In genomic region chr11:67391304-67392181, GRCh38 we compare ENCODE assay signal across 8 cellular contexts. TPM values are rescaled to one million over a fixed set of nuclear protein-coding genes. Genes with fewer than 3 reads are reported as not detected.
DNase-seq lines count a peak whose midpoint lies in the region; ATAC-seq and TF ChIP-seq lines count a peak whose summit lies in the region.

Gene RAD9A (plus strand): TSS chr11:67391986. CDS start chr11:67392045, 59 bp downstream.

- H3K27me3 ChIP-seq in Panc1 (ENCODE audit: control insufficient read depth, insufficient read depth, low read length) (no peaks in the 10 kb centered on the region), esophagus (ENCODE audit: control insufficient read depth in 1 of 2, insufficient read depth in 2 of 2, low read length in 2 of 2) (no peaks in the 10 kb centered on the region), muscle layer of duodenum (ENCODE audit: low read depth, low read length) (no peaks in the 10 kb centered on the region)

- peak within 1 kb of the TSS; percentile 95 for H3K4me3 Mint-ChIP-seq in activated T-cell treated with anti-CD3 and anti-CD28 coated beads, Interleukin-2, amount 50 U/mL, for 24 hours

- peak within 1 kb of the TSS; percentile 90 for H3K27ac Mint-ChIP-seq in activated T-cell treated with anti-CD3 and anti-CD28 coated beads, Interleukin-2, amount 50 U/mL, for 24 hours

- H3K27me3 Mint-ChIP-seq in activated T-cell treated with anti-CD3 and anti-CD28 coated beads, Interleukin-2, amount 50 U/mL, for 24 hours: no peaks in the 10 kb centered on the region

- H3K9me3 ChIP-seq in Panc1 (ENCODE audit: control insufficient read depth, insufficient read depth, low read depth, low read length): no peaks in the 10 kb centered on the region
- H3K9me3 ChIP-seq in esophagus (ENCODE audit: control insufficient read depth in 2 of 2, insufficient read depth in 1 of 2, low read depth in 1 of 2, low read length in 1 of 2): no peaks in the 10 kb centered on the region
- H3K9me3 ChIP-seq in muscle layer of duodenum (ENCODE audit: control insufficient read depth in 1 of 2, low read length in 2 of 2): no peaks in the 10 kb centered on the region

- WGBS in esophagus, 2 donors: 1% methylated on average over 64 to 75 of the region's 75 CpGs

- CTCF ChIA-PET in Panc1 (lab: Charles Lee): interaction anchor here (0.5 kb wide), 1 partner anchor 311 kb away, joined by 4 read pairs; no protein-coding TSS in a partner anchor

- peak within 1 kb of the TSS; percentile 87 to 100 for H3K4me3 ChIP-seq in Panc1 (ENCODE audit: low read depth in 2 of 2, low read length in 2 of 2)
- peak within 1 kb of the TSS; percentile 66 to 78 for H3K4me3 ChIP-seq in esophagus (ENCODE audit: low read depth in 1 of 2, low read length in 2 of 2)
- peak within 1 kb of the TSS; percentile 83 to 90 for H3K4me3 ChIP-seq in muscle layer of duodenum (ENCODE audit: low read depth in 1 of 2, low read length in 2 of 2)

- in situ Hi-C loops in KBM-7 (cut with MboI; ENCODE audit: low pct_unique_long_range_greater_than_20kb, low sequenced_read_pairs) (no loop called here), Panc1 (cut with HindIII; ENCODE audit: low pct_unique_long_range_greater_than_20kb, low sequenced_read_pairs) (no loop called here)

- TF ChIP-seq CTCF in Panc1 (IDR thresholded peaks at IDR 0.05): no peak

- H3K4me1 ChIP-seq in Panc1 (ENCODE audit: control insufficient read depth, insufficient read depth, low read length): peaks cover 12% of the 10 kb centered on the region
- peaks cover 0 to 12% of the 10 kb centered on the region in 2 donors for H3K4me1 ChIP-seq in esophagus (ENCODE audit: control insufficient read depth in 2 of 2, insufficient read depth in 2 of 2, low read length in 1 of 2)
- H3K4me1 ChIP-seq in muscle layer of duodenum (ENCODE audit: control insufficient read depth in 1 of 2, insufficient read depth in 2 of 2, low read length in 2 of 2): peaks cover 0 to 14% of the 10 kb centered on the region in 2 donors

- H3K27ac ChIP-seq in Panc1 (ENCODE audit: low read length) (peak within 1 kb of the TSS; percentile 88), esophagus (ENCODE audit: low read depth in 2 of 2, low read length in 1 of 2) (peak within 1 kb of the TSS; percentile 83 to 86), muscle layer of duodenum (ENCODE audit: low read length) (peak within 1 kb of the TSS; percentile 71)

- H3K36me3 Mint-ChIP-seq in activated T-cell treated with anti-CD3 and anti-CD28 coated beads, Interleukin-2, amount 50 U/mL, for 24 hours (ENCODE audit: low read depth): peaks cover 46% of the 10 kb centered on the region

- peak; percentile 61 for ATAC-seq in GM21528 (IDR thresholded peaks at IDR 0.05; ENCODE audit: low FRiP score, unreplicated experiment)
- ATAC-seq in Panc1: peak; percentile 83

- TSS peak; percentile 94 for BruUV-seq in Panc1 (replicated peaks; lab: Mats Ljungman, UMichigan)

- POLR2A ChIA-PET in Panc1 (lab: Charles Lee): interaction anchor here (0.6 kb wide), 1 partner anchor 270 kb away, joined by 3 read pairs; no protein-coding TSS in a partner anchor

- no peaks in the 10 kb centered on the region for H3K9me3 Mint-ChIP-seq in activated T-cell treated with anti-CD3 and anti-CD28 coated beads, Interleukin-2, amount 50 U/mL, for 24 hours

- H3K36me3 ChIP-seq in Panc1 (ENCODE audit: control insufficient read depth, insufficient read depth, low read length): no peaks in the 10 kb centered on the region; the same call in 1 of the 2 replicates
- H3K36me3 ChIP-seq in esophagus (ENCODE audit: control insufficient read depth in 2 of 2, insufficient read depth in 2 of 2, low read length in 1 of 2): peaks cover 0 to 15% of the 10 kb centered on the region in 2 donors
- peaks cover 0 to 17% of the 10 kb centered on the region in 2 donors for H3K36me3 ChIP-seq in muscle layer of duodenum (ENCODE audit: control insufficient read depth in 1 of 2, insufficient read depth in 2 of 2, low read length in 2 of 2)

- peaks cover 39% of the 10 kb centered on the region for H3K4me1 Mint-ChIP-seq in activated T-cell treated with anti-CD3 and anti-CD28 coated beads, Interleukin-2, amount 50 U/mL, for 24 hours (ENCODE audit: low read depth)

- intact Hi-C loops in Panc1 (cut with micrococcal nuclease; ENCODE audit: unreplicated experiment): no loop called here

- DNase-seq in COR-L47 (lab: John Stamatoyannopoulos, UW): peak; percentile 93
- DNase-seq in KBM-7: peak; percentile 90
- peak; percentile 36 for DNase-seq in Panc1 (ENCODE audit: low read depth, low spot score)
- peak; percentile 92 for DNase-seq in activated T-cell treated with anti-CD3 and anti-CD28 coated beads, Interleukin-2, amount 50 U/mL, for 24 hours
- peak; percentile 82 to 89 for DNase-seq in stimulated activated CD8-positive, alpha-beta memory T cell treated with anti-CD3 and anti-CD28 coated beads, Interleukin-7, amount 100 ng/mL, for 1 hour (ENCODE audit: low read depth in 2 of 2)

RNA-seq across cellular contexts. Expression of gene RAD9A, which starts in this region (rescaled TPM):
- 33.1 TPM for total RNA-seq in Panc1 (2021; ENCODE audit: unreplicated experiment)
- 24.4 TPM for polyA plus RNA-seq in Panc1 (2012; ENCODE audit: insufficient read length)
- polyA plus RNA-seq in esophagus: 10 to 100 TPM; 17.5 to 26.2 TPM

Comparison
In these comparisons a context has a peak if more than half of its experiments do, and no peak if none do; other contexts are left out.
1. Peak in every context shown above with its lines: DNase-seq, ATAC-seq, H3K4me3 ChIP-seq and H3K27ac ChIP-seq.
2. DNase-seq: peak in every context shown above with its lines; median percentile 93 in COR-L47; 92 in activated T-cell treated with anti-CD3 and anti-CD28 coated beads, Interleukin-2, amount 50 U/mL, for 24 hours; 90 in KBM-7; 86 in stimulated activated CD8-positive, alpha-beta memory T cell treated with anti-CD3 and anti-CD28 coated beads, Interleukin-7, amount 100 ng/mL, for 1 hour; 36 in Panc1.